Comparison of ENCODE assay signal across 19 cellular contexts in genomic region chr6:144741659-144742058, GRCh38.
A peak's percentile ranks its signal among the peaks of the same experiment; 100 is the strongest.
DNase-seq lines count a peak whose midpoint lies in the region; ATAC-seq, FAIRE-seq and TF ChIP-seq lines count a peak whose summit lies in the region.
"Had no signal": no experiment of that assay in that cellular context is flagged by ENCODE, and none has a peak within 500 bp of the region (broad histone marks: within the 10 kb centered on the region; RNA-seq: fewer than 3 reads in every experiment).

No MANE protein-coding gene starts in this region.

- peak; percentile 51 for DNase-seq in NCI-H1105 (lab: John Stamatoyannopoulos, UW)
- DNase-seq in NCI-H1105 treated with DMSO at 0.1 percent for 48 hours (lab: John Stamatoyannopoulos, UW), result no peak
- DNase-seq in SHP77 treated with DMSO at 0.1 percent for 48 hours (lab: John Stamatoyannopoulos, UW), result peak; percentile 36
- DNase-seq in HepG2 (ENCODE audit: low spot score), result peak; percentile 6
- no peak for DNase-seq in stimulated activated effector memory CD8-positive, alpha-beta T cell treated with anti-CD3 and anti-CD28 coated beads, Interleukin-12 subunit alpha, Interleukin-12 subunit beta, amount 100 ng/mL, for 72 hours (ENCODE audit: low spot score in 2 of 2)
- DNase-seq in activated naive CD8-positive, alpha-beta T cell treated with anti-CD3 and anti-CD28 coated beads, Interleukin-2, amount 50 U/mL, for 24 hours, result no peak
- no peak for DNase-seq in activated CD8-positive, alpha-beta T cell treated with anti-CD3 and anti-CD28 coated beads for 36 hours
- no peak for DNase-seq in NCI-H446 treated with DMSO at 0.1 percent for 48 hours (lab: John Stamatoyannopoulos, UW)
- DNase-seq: Caco-2, DMS79 treated with DMSO at 0.1 percent for 48 hours, NCI-H524 treated with DMSO at 0.1 percent for 48 hours, SK-N-SH had no signal

- H3K36me3 Mint-ChIP-seq in stimulated activated effector memory CD8-positive, alpha-beta T cell treated with anti-CD3 and anti-CD28 coated beads, Interleukin-12 subunit alpha, Interleukin-12 subunit beta, amount 100 ng/mL, for 72 hours, result peaks cover 9% of the 10 kb centered on the region
- peaks cover 6% of the 10 kb centered on the region for H3K36me3 Mint-ChIP-seq in activated naive CD8-positive, alpha-beta T cell treated with anti-CD3 and anti-CD28 coated beads, Interleukin-2, amount 50 U/mL, for 24 hours (ENCODE audit: low read depth)
- H3K36me3 Mint-ChIP-seq in activated CD8-positive, alpha-beta T cell treated with anti-CD3 and anti-CD28 coated beads for 36 hours (ENCODE audit: low read depth), result peaks cover 5% of the 10 kb centered on the region

- H3K4me2 ChIP-seq in HepG2 (ENCODE audit: low read depth, low read length), result no peak overlapping the region
- H3K4me2 ChIP-seq: BLaER1 treated with 17β-estradiol and CSF1 and Interleukin-3, amounts not matched to agents 10 nM and 100 nM; KMS-11; SK-N-SH had no signal

- intact Hi-C loops in HepG2 (cut with micrococcal nuclease; ENCODE audit: unreplicated experiment), result no loop called here
- intact Hi-C loops in activated CD8-positive, alpha-beta T cell treated with anti-CD3 and anti-CD28 coated beads for 36 hours (cut with micrococcal nuclease), result no loop called here

- H3K9me3 Mint-ChIP-seq in stimulated activated effector memory CD8-positive, alpha-beta T cell treated with anti-CD3 and anti-CD28 coated beads, Interleukin-12 subunit alpha, Interleukin-12 subunit beta, amount 100 ng/mL, for 72 hours, result no peaks in the 10 kb centered on the region
- H3K9me3 Mint-ChIP-seq in activated naive CD8-positive, alpha-beta T cell treated with anti-CD3 and anti-CD28 coated beads, Interleukin-2, amount 50 U/mL, for 24 hours, result no peaks in the 10 kb centered on the region
- no peaks in the 10 kb centered on the region for H3K9me3 Mint-ChIP-seq in activated CD8-positive, alpha-beta T cell treated with anti-CD3 and anti-CD28 coated beads for 36 hours

- no peak overlapping the region for H3K4me3 Mint-ChIP-seq in stimulated activated effector memory CD8-positive, alpha-beta T cell treated with anti-CD3 and anti-CD28 coated beads, Interleukin-12 subunit alpha, Interleukin-12 subunit beta, amount 100 ng/mL, for 72 hours
- no peak overlapping the region for H3K4me3 Mint-ChIP-seq in activated naive CD8-positive, alpha-beta T cell treated with anti-CD3 and anti-CD28 coated beads, Interleukin-2, amount 50 U/mL, for 24 hours
- no peak overlapping the region for H3K4me3 Mint-ChIP-seq in activated CD8-positive, alpha-beta T cell treated with anti-CD3 and anti-CD28 coated beads for 36 hours

- no peaks in the 10 kb centered on the region for H3K27me3 ChIP-seq in HepG2 (ENCODE audit: control insufficient read depth in 1 of 2, insufficient read depth in 2 of 2, low read length in 2 of 2)
- H3K27me3 ChIP-seq: BLaER1 treated with 17β-estradiol and CSF1 and Interleukin-3, amounts not matched to agents 10 nM and 100 nM had no signal

- no peaks in the 10 kb centered on the region for H3K9me3 ChIP-seq in HepG2 (ENCODE audit: low read length)
- H3K9me3 ChIP-seq: BLaER1 treated with 17β-estradiol and CSF1 and Interleukin-3, amounts not matched to agents 10 nM and 100 nM; Caco-2; SK-N-SH had no signal

- POLR2A ChIA-PET in HepG2 (lab: Yijun Ruan, JAX), result no interaction called here
- POLR2A ChIA-PET in activated CD8-positive, alpha-beta T cell treated with anti-CD3 and anti-CD28 coated beads for 36 hours (lab: Charles Lee), result no interaction called here

- peaks cover 3 to 25% of the 10 kb centered on the region in 2 experiments for H3K36me3 ChIP-seq in HepG2 (replicated peaks in 1 of 2; ENCODE audit: control insufficient read depth in 1 of 2, insufficient read depth in 2 of 2, low read length in 2 of 2)

- no peak for TF ChIP-seq CTCF in HepG2 (CRISPR knock-in tag; IDR thresholded peaks at IDR 0.05)
- TF ChIP-seq CTCF in activated CD8-positive, alpha-beta T cell treated with anti-CD3 and anti-CD28 coated beads for 36 hours (IDR thresholded peaks at IDR 0.05), result no peak

- TF ChIP-seq POLR2A in HepG2 (IDR thresholded peaks at IDR 0.05; ENCODE audit: insufficient read depth in 1 of 2, low read depth in 2 of 2, low read length in 2 of 2), result no peak

- H3K9ac ChIP-seq in HepG2 (ENCODE audit: insufficient read depth, low read depth, low read length), result no peak overlapping the region
- H3K9ac ChIP-seq: BLaER1 treated with 17β-estradiol and CSF1 and Interleukin-3, amounts not matched to agents 10 nM and 100 nM; KMS-11; SK-N-SH had no signal

- in situ Hi-C loops in HepG2 (cut with HindIII; ENCODE audit: extremely low pct_ligation_motif_present, low pct_unique_long_range_greater_than_20kb), result no loop called here

- H2AFZ ChIP-seq in HepG2 (ENCODE audit: low read length), result no peak overlapping the region

- CTCF ChIA-PET in HepG2 (lab: Yijun Ruan, JAX; ENCODE audit: low intra/inter-chr PET ratio, low total read pairs), result no interaction called here
- CTCF ChIA-PET in activated CD8-positive, alpha-beta T cell treated with anti-CD3 and anti-CD28 coated beads for 36 hours (lab: Charles Lee), result no interaction called here

- H3K27ac ChIP-seq in HepG2 (ENCODE audit: extremely low read length, insufficient read depth, low read length), result no peak overlapping the region
- H3K27ac ChIP-seq: BLaER1 treated with 17β-estradiol and CSF1 and Interleukin-3, amounts not matched to agents 10 nM and 100 nM; HL-60; KMS-11 had no signal

- H3K27ac Mint-ChIP-seq in stimulated activated effector memory CD8-positive, alpha-beta T cell treated with anti-CD3 and anti-CD28 coated beads, Interleukin-12 subunit alpha, Interleukin-12 subunit beta, amount 100 ng/mL, for 72 hours, result peak overlapping the region; percentile 3
- no peak overlapping the region for H3K27ac Mint-ChIP-seq in activated naive CD8-positive, alpha-beta T cell treated with anti-CD3 and anti-CD28 coated beads, Interleukin-2, amount 50 U/mL, for 24 hours
- no peak overlapping the region for H3K27ac Mint-ChIP-seq in activated CD8-positive, alpha-beta T cell treated with anti-CD3 and anti-CD28 coated beads for 36 hours

- H4K20me1 ChIP-seq in HepG2 (ENCODE audit: insufficient read depth, low read length), result no peaks in the 10 kb centered on the region

- no peak for TF ChIP-seq RAD21 in HepG2 (CRISPR knock-in tag; IDR thresholded peaks at IDR 0.05)

- no peak overlapping the region for H3K4me3 ChIP-seq in HepG2 (replicated peaks in 1 of 3; ENCODE audit: insufficient read depth in 1 of 3, low read depth in 2 of 3, low read length in 3 of 3)
- H3K4me3 ChIP-seq: BLaER1 treated with 17β-estradiol and CSF1 and Interleukin-3, amounts not matched to agents 10 nM and 100 nM had no signal

- no peaks in the 10 kb centered on the region for H3K79me2 ChIP-seq in HepG2 (ENCODE audit: insufficient read depth, low read length)

- no peak for TF ChIP-seq EP300 in HepG2 (IDR thresholded peaks at IDR 0.05; ENCODE audit: low read depth in 2 of 2, low read length in 2 of 2)
- TF ChIP-seq EP300 in HepG2 (CRISPR knock-in tag; IDR thresholded peaks at IDR 0.05; ENCODE audit: borderline replicate concordance), result no peak

- no peak for FAIRE-seq in HepG2 (lab: Jason Lieb, UNC)
- FAIRE-seq: G401.6, GM12891 had no signal

- ATAC-seq in HepG2, result peak; percentile 36; the same call in 2 of the 3 replicates
- ATAC-seq in stimulated activated effector memory CD8-positive, alpha-beta T cell treated with anti-CD3 and anti-CD28 coated beads, Interleukin-12 subunit alpha, Interleukin-12 subunit beta, amount 100 ng/mL, for 72 hours, result no peak
- no peak for ATAC-seq in activated naive CD8-positive, alpha-beta T cell treated with anti-CD3 and anti-CD28 coated beads, Interleukin-2, amount 50 U/mL, for 24 hours
- ATAC-seq in activated CD8-positive, alpha-beta T cell treated with anti-CD3 and anti-CD28 coated beads for 36 hours, result no peak
- ATAC-seq: Panc1, Right ventricle myocardium inferior had no signal

- no TSS peak for BruUV-seq in HepG2 (replicated peaks; lab: Mats Ljungman, UMichigan)

- peaks cover 6% of the 10 kb centered on the region for H3K4me1 ChIP-seq in HepG2 (ENCODE audit: insufficient read depth, low read length)
- H3K4me1 ChIP-seq: Caco-2 had no signal

- H3K27me3 Mint-ChIP-seq in activated naive CD8-positive, alpha-beta T cell treated with anti-CD3 and anti-CD28 coated beads, Interleukin-2, amount 50 U/mL, for 24 hours, result no peaks in the 10 kb centered on the region
- no peaks in the 10 kb centered on the region for H3K27me3 Mint-ChIP-seq in activated CD8-positive, alpha-beta T cell treated with anti-CD3 and anti-CD28 coated beads for 36 hours

- 88% methylated on average over 3 of the region's 3 CpGs for WGBS in HepG2 (ENCODE audit: low lambda C conversion rate)

- peaks cover 1% of the 10 kb centered on the region for H3K4me1 Mint-ChIP-seq in stimulated activated effector memory CD8-positive, alpha-beta T cell treated with anti-CD3 and anti-CD28 coated beads, Interleukin-12 subunit alpha, Interleukin-12 subunit beta, amount 100 ng/mL, for 72 hours
- H3K4me1 Mint-ChIP-seq in activated naive CD8-positive, alpha-beta T cell treated with anti-CD3 and anti-CD28 coated beads, Interleukin-2, amount 50 U/mL, for 24 hours, result peaks cover under 1% of the 10 kb centered on the region
- no peaks in the 10 kb centered on the region for H3K4me1 Mint-ChIP-seq in activated CD8-positive, alpha-beta T cell treated with anti-CD3 and anti-CD28 coated beads for 36 hours (ENCODE audit: low read depth)

TF ChIP-seq in HepG2, 621 proteins besides CTCF, POLR2A, EP300 and RAD21:
- no peak for TF ChIP-seq ARID2 (CRISPR knock-in tag; IDR thresholded peaks at IDR 0.05; ENCODE audit: borderline replicate concordance)
- TF ChIP-seq ZMYM2 (CRISPR knock-in tag; IDR thresholded peaks at IDR 0.05), result 0 out of 2 replicates have a peak, but pooled peaks have one; percentile 19
- no peak for TF ChIP-seq FOXA1 (IDR thresholded peaks at IDR 0.05)
- TF ChIP-seq FOXA1 (CRISPR knock-in tag; IDR thresholded peaks at IDR 0.05), result 0 out of 2 replicates have a peak, but pooled peaks have one; percentile 32

Comparison
In these comparisons a context has a peak if more than half of its experiments do, and no peak if none do; other contexts are left out.
1. DNase-seq: peak in NCI-H1105 (single experiment), SHP77 treated with DMSO at 0.1 percent for 48 hours (single experiment) and HepG2 (single experiment); none in NCI-H1105 treated with DMSO at 0.1 percent for 48 hours (single experiment), stimulated activated effector memory CD8-positive, alpha-beta T cell treated with anti-CD3 and anti-CD28 coated beads, Interleukin-12 subunit alpha, Interleukin-12 subunit beta, amount 100 ng/mL, for 72 hours (0 of 2), activated naive CD8-positive, alpha-beta T cell treated with anti-CD3 and anti-CD28 coated beads, Interleukin-2, amount 50 U/mL, for 24 hours (single experiment), activated CD8-positive, alpha-beta T cell treated with anti-CD3 and anti-CD28 coated beads for 36 hours (single experiment) and NCI-H446 treated with DMSO at 0.1 percent for 48 hours (single experiment).